In the genomic region with DNA sequence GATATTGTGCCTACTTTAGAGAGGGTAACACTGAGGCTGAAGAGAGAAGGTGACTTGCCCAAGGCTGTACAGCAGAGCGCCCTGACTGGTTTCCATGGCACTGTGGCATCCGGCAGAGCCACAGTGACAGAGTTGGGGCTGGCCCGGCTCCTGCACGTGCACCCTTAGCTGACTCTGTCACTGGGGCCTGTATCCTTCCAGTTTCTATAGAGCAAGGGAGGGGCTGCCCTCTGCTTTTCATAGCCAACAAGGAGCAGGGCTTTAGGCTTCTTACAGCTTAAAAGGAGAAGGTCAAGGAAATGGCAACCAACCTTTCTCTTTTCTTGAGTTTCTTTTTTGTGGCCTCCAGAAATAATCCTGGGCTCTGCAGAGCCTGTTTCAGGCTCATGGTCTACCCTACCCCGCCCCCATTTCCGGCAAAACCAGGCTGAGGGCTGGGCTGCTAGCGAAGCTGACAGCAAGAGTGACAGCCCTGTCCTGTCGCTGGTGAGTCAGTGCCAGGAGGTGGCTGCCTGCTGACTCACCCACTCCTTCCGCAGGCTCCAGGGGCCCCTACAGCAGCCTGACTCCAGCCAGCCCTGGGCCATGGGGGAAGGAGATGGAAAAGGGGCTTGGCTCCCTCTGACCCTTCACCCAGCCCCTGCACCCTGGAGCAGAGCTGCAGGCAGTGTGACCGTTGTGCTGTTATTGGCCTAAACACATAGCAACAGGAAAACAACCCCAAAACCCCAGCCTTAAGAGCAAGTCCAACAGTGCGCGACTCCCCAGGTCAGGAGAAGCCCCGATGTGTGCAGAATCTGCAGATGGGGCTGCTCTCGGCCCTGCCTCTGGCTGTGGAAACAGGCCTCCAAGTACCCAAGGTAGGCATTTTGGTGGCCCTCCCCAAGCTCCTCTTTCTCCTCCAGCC, we compare ENCODE assay signal across 8 cellular contexts. TPM values are rescaled to one million over a fixed set of nuclear protein-coding genes. Genes with fewer than 3 reads are reported as not detected.
DNase-seq lines count a peak whose midpoint lies in the region; ATAC-seq, FAIRE-seq and TF ChIP-seq lines count a peak whose summit lies in the region.

No MANE protein-coding gene starts in this region.

- peak overlapping the region; percentile 75 for H3K4me3 Mint-ChIP-seq in central memory CD8-positive, alpha-beta T cell

- H3K4me1 ChIP-seq in right lobe of liver = peaks cover 0 to 2% (median 0%) of the 10 kb centered on the region in 4 donors

- intact Hi-C loops in right lobe of liver (cut with DNase I) = no loop called here

- DNase-seq in GM12892 (ENCODE audit: insufficient read length) (peak; percentile 96), HEK293T (ENCODE audit: extremely low spot score) (peak; percentile 64), MG63 (peak; percentile 71), right lobe of liver (peak; percentile 76 to 90 (median 88)), NCI-H1930 (lab: John Stamatoyannopoulos, UW) (no peak)
- peak; percentile 88 for DNase-seq in activated CD4-positive, CD25-positive, alpha-beta regulatory T cell treated with anti-CD3 and anti-CD28 coated beads, Interleukin-2, amount 50 U/mL, for 72 hours
- DNase-seq in central memory CD8-positive, alpha-beta T cell (ENCODE audit: low spot score in 2 of 2) = peak; percentile 85 to 93
- peak; percentile 84 to 94 (median 91) for DNase-seq in stimulated activated CD4-positive, alpha-beta T cell treated with anti-CD3 and anti-CD28 coated beads, TNF-alpha, amount 100 ng/mL, for 24 hours (ENCODE audit: low read depth in 3 of 3)

- H3K27ac ChIP-seq in right lobe of liver = peak overlapping the region; percentile 46 to 58 (median 55)

- ATAC-seq in central memory CD8-positive, alpha-beta T cell (replicated peaks; ENCODE audit: extremely low read depth, poor library complexity, severe bottlenecking) = peak; percentile 89
- peak; percentile 77 to 84 (median 80) for ATAC-seq in right lobe of liver

- H3K4me3 ChIP-seq in MG63 (no peak overlapping the region), right lobe of liver (no peak overlapping the region)

- POLR2A ChIA-PET in HEK293T (lab: Yijun Ruan, JAX) = no interaction called here

- H3K9me3 Mint-ChIP-seq in central memory CD8-positive, alpha-beta T cell = no peaks in the 10 kb centered on the region

- TF ChIP-seq POLR2A in GM12892 (IDR thresholded peaks at IDR 0.05; ENCODE audit: low read depth, low read length) (peak; percentile 70; the same call in 1 of the 2 replicates), right lobe of liver (IDR thresholded peaks at IDR 0.05) (no peak)

- TF ChIP-seq CTCF in right lobe of liver (IDR thresholded peaks at IDR 0.05) = no peak

- peak; percentile 89 for FAIRE-seq in GM12892 (lab: Jason Lieb, UNC)

- peak overlapping the region; percentile 100 for H3K27ac Mint-ChIP-seq in central memory CD8-positive, alpha-beta T cell (ENCODE audit: low read depth)

- H3K27me3 ChIP-seq in MG63 (no peaks in the 10 kb centered on the region), right lobe of liver (peaks cover 0 to 3% of the 10 kb centered on the region in 2 donors)

- 80% methylated on average over 2 of the region's 14 CpGs for WGBS in right lobe of liver (ENCODE audit: insufficient coverage, low coverage, low lambda C conversion rate, missing lambda C conversion rate)

- CTCF ChIA-PET in HEK293T (lab: Yijun Ruan, JAX) = interaction anchor here (1.0 to 1.7 kb wide), 2 partner anchors 27 to 36 kb away, joined by 3 to 6 read pairs; no protein-coding TSS in a partner anchor

- H3K36me3 Mint-ChIP-seq in central memory CD8-positive, alpha-beta T cell (ENCODE audit: insufficient read depth) = peaks cover 20% of the 10 kb centered on the region

- H3K9me3 ChIP-seq in MG63 (no peaks in the 10 kb centered on the region), right lobe of liver (no peaks in the 10 kb centered on the region)

- no peaks in the 10 kb centered on the region for H3K27me3 Mint-ChIP-seq in central memory CD8-positive, alpha-beta T cell

- H3K36me3 ChIP-seq in MG63 = no peaks in the 10 kb centered on the region
- H3K36me3 ChIP-seq in right lobe of liver = no peaks in the 10 kb centered on the region

- H3K4me1 Mint-ChIP-seq in central memory CD8-positive, alpha-beta T cell = peaks cover 93% of the 10 kb centered on the region

TF ChIP-seq in HEK293T, 16 proteins besides CTCF, POLR2A, EP300 and RAD21:
- no peak for TF ChIP-seq ZNF384 (IDR thresholded peaks at IDR 0.05)
- TF ChIP-seq, protein P1, sequence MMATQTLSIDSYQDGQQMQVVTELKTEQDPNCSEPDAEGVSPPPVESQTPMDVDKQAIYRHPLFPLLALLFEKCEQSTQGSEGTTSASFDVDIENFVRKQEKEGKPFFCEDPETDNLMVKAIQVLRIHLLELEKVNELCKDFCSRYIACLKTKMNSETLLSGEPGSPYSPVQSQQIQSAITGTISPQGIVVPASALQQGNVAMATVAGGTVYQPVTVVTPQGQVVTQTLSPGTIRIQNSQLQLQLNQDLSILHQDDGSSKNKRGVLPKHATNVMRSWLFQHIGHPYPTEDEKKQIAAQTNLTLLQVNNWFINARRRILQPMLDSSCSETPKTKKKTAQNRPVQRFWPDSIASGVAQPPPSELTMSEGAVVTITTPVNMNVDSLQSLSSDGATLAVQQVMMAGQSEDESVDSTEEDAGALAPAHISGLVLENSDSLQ (IDR thresholded peaks at IDR 0.05) = peak; percentile 90
- TF ChIP-seq SUZ12 (IDR thresholded peaks at IDR 0.05) = no peak
- no peak for TF ChIP-seq TARDBP (IDR thresholded peaks at IDR 0.05)

RNA-seq across cellular contexts. Expression of gene SLC6A6, which starts 29.8 kb away (rescaled TPM):
- 15.9 TPM for polyA plus RNA-seq in GM12892 (2012; ENCODE audit: missing spikeins)
- total RNA-seq in MG63 (2014; rRNA removed; shearing (Covaris generic); ENCODE audit: low replicate concordance) = 2.6 and 3.4 TPM in 2 replicates
- 1 to 10 TPM; 1.5 to 8.2 (median 4.1) TPM for total RNA-seq in right lobe of liver

Comparison
In these comparisons a context has a peak if more than half of its experiments do, and no peak if none do; other contexts are left out.
1. DNase-seq: peak in GM12892 (single experiment), HEK293T (single experiment), MG63 (single experiment), activated CD4-positive, CD25-positive, alpha-beta regulatory T cell treated with anti-CD3 and anti-CD28 coated beads, Interleukin-2, amount 50 U/mL, for 72 hours (single experiment), central memory CD8-positive, alpha-beta T cell (2 of 2), right lobe of liver (3 of 3) and stimulated activated CD4-positive, alpha-beta T cell treated with anti-CD3 and anti-CD28 coated beads, TNF-alpha, amount 100 ng/mL, for 24 hours (3 of 3); none in NCI-H1930 (0 of 2).